ENCODE assay signal across 12 cellular contexts in the genomic region with DNA sequence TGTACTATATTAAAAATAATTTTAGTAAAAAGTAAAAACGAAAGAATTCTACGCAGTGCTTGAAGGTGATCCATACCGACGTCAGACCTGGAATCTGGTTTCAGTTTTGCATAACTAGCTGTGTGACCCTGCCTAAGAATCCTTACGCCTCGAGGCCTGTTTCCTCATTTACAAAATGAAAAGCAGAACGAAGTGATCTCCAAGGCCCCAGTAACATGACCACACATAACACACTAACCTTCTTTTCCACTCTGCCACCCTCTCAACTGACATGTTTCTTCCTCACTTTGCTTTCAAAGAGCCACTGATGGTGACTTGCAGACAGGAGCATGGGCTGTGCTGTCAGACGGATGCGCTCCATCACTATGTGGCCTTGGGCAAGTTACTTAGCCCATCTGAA. TPM values are rescaled to one million over a fixed set of nuclear protein-coding genes. Genes with fewer than 3 reads are reported as not detected.
DNase-seq lines count a peak whose midpoint lies in the region; ATAC-seq, FAIRE-seq and TF ChIP-seq lines count a peak whose summit lies in the region.
"Had no signal": no experiment of that assay in that cellular context is flagged by ENCODE, and none has a peak within 500 bp of the region (broad histone marks: within the 10 kb centered on the region; RNA-seq: fewer than 3 reads in every experiment).

No MANE protein-coding gene starts in this region.

- intact Hi-C loops in tibial artery (cut with DNase I; ENCODE audit: low total_unique reads): no loop called here

- H3K4me1 ChIP-seq in tibial artery: peaks cover 0 to 36% (median 24%) of the 10 kb centered on the region in 4 donors
- H3K4me1 ChIP-seq: parathyroid adenoma had no signal

- no peaks in the 10 kb centered on the region for H3K9me3 Mint-ChIP-seq in activated naive CD8-positive, alpha-beta T cell treated with anti-CD3 and anti-CD28 coated beads for 36 hours
- H3K9me3 Mint-ChIP-seq in naive B cell: no peaks in the 10 kb centered on the region
- no peaks in the 10 kb centered on the region for H3K9me3 Mint-ChIP-seq in stimulated activated effector memory CD8-positive, alpha-beta T cell treated with anti-CD3 and anti-CD28 coated beads, Interleukin-12 subunit alpha, Interleukin-12 subunit beta, amount 100 ng/mL, for 72 hours

- H3K4me3 Mint-ChIP-seq in activated naive CD8-positive, alpha-beta T cell treated with anti-CD3 and anti-CD28 coated beads for 36 hours: no peak overlapping the region
- peak overlapping the region in 4 of 8 donors; percentile 35 to 75 (median 44) for H3K4me3 Mint-ChIP-seq in naive B cell
- H3K4me3 Mint-ChIP-seq in stimulated activated effector memory CD8-positive, alpha-beta T cell treated with anti-CD3 and anti-CD28 coated beads, Interleukin-12 subunit alpha, Interleukin-12 subunit beta, amount 100 ng/mL, for 72 hours: no peak overlapping the region

- peaks cover 48% of the 10 kb centered on the region for H3K4me1 Mint-ChIP-seq in activated naive CD8-positive, alpha-beta T cell treated with anti-CD3 and anti-CD28 coated beads for 36 hours
- peaks cover 49 to 70% (median 51%) of the 10 kb centered on the region in 3 donors for H3K4me1 Mint-ChIP-seq in naive B cell
- peaks cover 67% of the 10 kb centered on the region for H3K4me1 Mint-ChIP-seq in stimulated activated effector memory CD8-positive, alpha-beta T cell treated with anti-CD3 and anti-CD28 coated beads, Interleukin-12 subunit alpha, Interleukin-12 subunit beta, amount 100 ng/mL, for 72 hours

- peaks cover 3% of the 10 kb centered on the region for H3K27me3 Mint-ChIP-seq in activated naive CD8-positive, alpha-beta T cell treated with anti-CD3 and anti-CD28 coated beads for 36 hours
- no peaks in the 10 kb centered on the region for H3K27me3 Mint-ChIP-seq in naive B cell

- no peaks in the 10 kb centered on the region for H3K9me3 ChIP-seq in tibial artery

- ATAC-seq in naive B cell (ENCODE audit: low read depth in 2 of 2): peak; percentile 63 to 64
- ATAC-seq in stimulated activated effector memory CD8-positive, alpha-beta T cell treated with anti-CD3 and anti-CD28 coated beads, Interleukin-12 subunit alpha, Interleukin-12 subunit beta, amount 100 ng/mL, for 72 hours: no peak

- peaks cover 33% of the 10 kb centered on the region for H3K36me3 Mint-ChIP-seq in activated naive CD8-positive, alpha-beta T cell treated with anti-CD3 and anti-CD28 coated beads for 36 hours
- H3K36me3 Mint-ChIP-seq in naive B cell: peaks cover 0 to 12% of the 10 kb centered on the region in 2 donors
- H3K36me3 Mint-ChIP-seq in stimulated activated effector memory CD8-positive, alpha-beta T cell treated with anti-CD3 and anti-CD28 coated beads, Interleukin-12 subunit alpha, Interleukin-12 subunit beta, amount 100 ng/mL, for 72 hours: peaks cover 66% of the 10 kb centered on the region

- no peak overlapping the region for H3K27ac ChIP-seq in tibial artery
- H3K27ac ChIP-seq: brain microvascular endothelial cell, parathyroid adenoma had no signal

- TF ChIP-seq CTCF in tibial artery (IDR thresholded peaks at IDR 0.05): no peak

- DNase-seq in EH (ENCODE audit: low read depth) (peak; percentile 67), Kasumi-1 (lab: John Stamatoyannopoulos, UW) (peak; percentile 88 to 92), naive B cell (peak; percentile 64), tibial artery (no peak), urothelium cell line (ENCODE audit: low spot score) (no peak)
- DNase-seq in activated naive CD8-positive, alpha-beta T cell treated with anti-CD3 and anti-CD28 coated beads for 36 hours: no peak
- no peak for DNase-seq in stimulated activated CD4-positive, alpha-beta T cell treated with anti-CD3 and anti-CD28 coated beads, Interleukin-1b, Interleukin-23, amount 100 ng/mL, for 48 hours
- DNase-seq in stimulated activated effector memory CD8-positive, alpha-beta T cell treated with anti-CD3 and anti-CD28 coated beads, Interleukin-12 subunit alpha, Interleukin-12 subunit beta, amount 100 ng/mL, for 72 hours (ENCODE audit: low spot score in 2 of 2): no peak
- DNase-seq: activated CD4-positive, CD25-positive, alpha-beta regulatory T cell; brain microvascular endothelial cell; NCI-H446 treated with DMSO at 0.1 percent for 48 hours had no signal

- no peak for FAIRE-seq in urothelium cell line (lab: Jason Lieb, UNC)

- peak overlapping the region; percentile 11 for H3K27ac Mint-ChIP-seq in activated naive CD8-positive, alpha-beta T cell treated with anti-CD3 and anti-CD28 coated beads for 36 hours
- peak overlapping the region; percentile 32 to 94 (median 90) for H3K27ac Mint-ChIP-seq in naive B cell
- H3K27ac Mint-ChIP-seq in stimulated activated effector memory CD8-positive, alpha-beta T cell treated with anti-CD3 and anti-CD28 coated beads, Interleukin-12 subunit alpha, Interleukin-12 subunit beta, amount 100 ng/mL, for 72 hours: no peak overlapping the region

- no peak overlapping the region for H3K4me3 ChIP-seq in tibial artery

- H3K27me3 ChIP-seq in tibial artery: no peaks in the 10 kb centered on the region
- H3K27me3 ChIP-seq: brain microvascular endothelial cell had no signal

- peaks cover 7 to 29% (median 21%) of the 10 kb centered on the region in 3 donors for H3K36me3 ChIP-seq in tibial artery
- H3K36me3 ChIP-seq: brain microvascular endothelial cell had no signal

RNA-seq across cellular contexts. Expression of gene MESD, which starts 4.8 kb away (rescaled TPM):
- total RNA-seq in activated naive CD8-positive, alpha-beta T cell treated with anti-CD3 and anti-CD28 coated beads for 36 hours: 10 to 100 TPM; 20.7 to 21.0 TPM
- polyA plus RNA-seq in naive B cell (ENCODE audit: low read depth in 6 of 6): 10 to 100 TPM; 16.0 to 24.8 (median 20.4) TPM

RNA-seq across cellular contexts. Expression of gene TLNRD1, which starts 15.9 kb away (rescaled TPM):
- total RNA-seq in activated naive CD8-positive, alpha-beta T cell treated with anti-CD3 and anti-CD28 coated beads for 36 hours: 10 to 100 TPM; 28.2 to 29.9 TPM
- 1 to 10 TPM; 3.0 to 6.4 (median 5.2) TPM for polyA plus RNA-seq in naive B cell (ENCODE audit: low read depth in 6 of 6)

Comparison
In these comparisons a context has a peak if more than half of its experiments do, and no peak if none do; other contexts are left out.
1. DNase-seq: peak in EH (single experiment), Kasumi-1 (2 of 2) and naive B cell (single experiment); none in activated naive CD8-positive, alpha-beta T cell treated with anti-CD3 and anti-CD28 coated beads for 36 hours (single experiment), stimulated activated CD4-positive, alpha-beta T cell treated with anti-CD3 and anti-CD28 coated beads, Interleukin-1b, Interleukin-23, amount 100 ng/mL, for 48 hours (single experiment), tibial artery (0 of 2), stimulated activated effector memory CD8-positive, alpha-beta T cell treated with anti-CD3 and anti-CD28 coated beads, Interleukin-12 subunit alpha, Interleukin-12 subunit beta, amount 100 ng/mL, for 72 hours (0 of 2) and urothelium cell line (single experiment).